ENCODE assay signal across 11 cellular contexts in the genomic region with DNA sequence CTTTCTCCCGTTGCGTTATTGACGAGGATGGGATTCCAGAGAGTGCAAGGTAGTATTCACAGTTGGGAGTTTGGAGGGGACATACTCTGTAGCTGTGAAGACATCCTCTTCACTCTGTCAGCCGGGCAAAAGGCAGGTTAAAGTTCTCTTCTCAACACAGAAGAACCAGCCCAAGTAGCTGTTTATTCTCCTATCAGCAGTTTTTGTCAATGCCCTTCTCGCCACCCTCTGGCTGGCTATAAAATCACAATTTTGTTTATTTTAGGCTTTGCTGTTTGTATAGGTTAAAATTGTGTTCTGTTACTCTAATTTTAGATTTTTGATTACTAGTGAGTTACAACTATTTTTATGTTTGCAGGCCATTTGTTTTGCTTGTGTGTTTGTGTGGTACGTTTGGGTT. TPM values are rescaled to one million over a fixed set of nuclear protein-coding genes. Genes with fewer than 3 reads are reported as not detected.
DNase-seq lines count a peak whose midpoint lies in the region; TF ChIP-seq lines count a peak whose summit lies in the region.
"Had no signal": no experiment of that assay in that cellular context is flagged by ENCODE, and none has a peak within 500 bp of the region (broad histone marks: within the 10 kb centered on the region; RNA-seq: fewer than 3 reads in every experiment).

No MANE protein-coding gene starts in this region.

- no peak for TF ChIP-seq EP300 in sigmoid colon (IDR thresholded peaks at IDR 0.05)

- peak in 4 of 6 experiments; percentile 8 to 44 (median 39) for TF ChIP-seq CTCF in Peyer's patch (IDR thresholded peaks at IDR 0.05)
- no peak for TF ChIP-seq CTCF in sigmoid colon (IDR thresholded peaks at IDR 0.05)

- no peak for TF ChIP-seq POLR2A in Peyer's patch (IDR thresholded peaks at IDR 0.05)
- TF ChIP-seq POLR2A in sigmoid colon (IDR thresholded peaks at IDR 0.05), result no peak

- peak; percentile 48 for DNase-seq in AG08395 (ENCODE audit: low spot score)
- peak; percentile 13 for DNase-seq in GDM1 (lab: John Stamatoyannopoulos, UW)
- DNase-seq in Peyer's patch, result no peak
- peak; percentile 46 for DNase-seq in globus pallidus (ENCODE audit: low spot score)
- no peak for DNase-seq in GOT3 (lab: John Stamatoyannopoulos, UW)
- no peak for DNase-seq in stimulated activated CD4-positive, alpha-beta T cell treated with anti-CD3 and anti-CD28 coated beads, Interleukin-1b, Interleukin-23, amount 100 ng/mL, for 48 hours
- no peak for DNase-seq in sigmoid colon
- DNase-seq in stimulated activated CD4-positive, alpha-beta T cell treated with anti-CD3 and anti-CD28 coated beads, Interleukin-12 subunit alpha, Interleukin-12 subunit beta, amount 100 ng/mL, for 4 hours, result no peak
- DNase-seq: activated naive CD8-positive, alpha-beta T cell treated with anti-CD3 and anti-CD28 coated beads, Interleukin-2, amount 10 ng/mL, durations not matched to agents 7 days and 5 days; NCI-H524 treated with DMSO at 0.1 percent for 48 hours had no signal

- H3K4me3 ChIP-seq in Peyer's patch (no peak overlapping the region), sigmoid colon (no peak overlapping the region)

- H3K27me3 ChIP-seq in Peyer's patch (no peaks in the 10 kb centered on the region), sigmoid colon (no peaks in the 10 kb centered on the region)

- no peak overlapping the region for H3K27ac ChIP-seq in Peyer's patch
- H3K27ac ChIP-seq in sigmoid colon, result no peak overlapping the region

- 9 to 40% methylated on average over 6 of the region's 6 CpGs for WGBS in sigmoid colon, 2 donors

- intact Hi-C loops in sigmoid colon (cut with DNase I), result no loop called here

- H3K36me3 ChIP-seq in Peyer's patch (no peaks in the 10 kb centered on the region), sigmoid colon (no peaks in the 10 kb centered on the region)

- H3K9me3 ChIP-seq in Peyer's patch (peaks cover 0 to 7% (median 0%) of the 10 kb centered on the region in 4 donors), sigmoid colon (peaks cover 0 to under 1% (median 0%) of the 10 kb centered on the region in 4 donors)

- H3K4me1 ChIP-seq in Peyer's patch (no peaks in the 10 kb centered on the region), sigmoid colon (no peaks in the 10 kb centered on the region)

RNA-seq across cellular contexts. Expression of gene MAS1, which starts 37.9 kb away (rescaled TPM):
- not detected for total RNA-seq in Peyer's patch
- not detected for total RNA-seq in sigmoid colon
- under 1 TPM in 1 of 3 donors, not detected in 2; under 0.01 TPM for polyA plus RNA-seq in sigmoid colon
- total RNA-seq: activated naive CD8-positive, alpha-beta T cell treated with anti-CD3 and anti-CD28 coated beads, Interleukin-2, amount 10 ng/mL, durations not matched to agents 7 days and 5 days; subcutaneous adipose tissue had no signal

RNA-seq across cellular contexts. Expression of gene PNLDC1, which starts 52.8 kb away (rescaled TPM):
- total RNA-seq in Peyer's patch (not detected), sigmoid colon (1 to 10 TPM in 1 of 4 donors, under 1 TPM in 1, not detected in 2; 0.71 to 1.1 TPM)
- under 1 TPM in 1 of 3 donors, not detected in 2; 0.13 TPM for polyA plus RNA-seq in sigmoid colon

Comparison
In these comparisons a context has a peak if more than half of its experiments do, and no peak if none do; other contexts are left out.
1. DNase-seq: peak in AG08395 (single experiment), GDM1 (single experiment) and globus pallidus (single experiment); none in Peyer's patch (0 of 3), GOT3 (single experiment), stimulated activated CD4-positive, alpha-beta T cell treated with anti-CD3 and anti-CD28 coated beads, Interleukin-1b, Interleukin-23, amount 100 ng/mL, for 48 hours (single experiment), sigmoid colon (single experiment) and stimulated activated CD4-positive, alpha-beta T cell treated with anti-CD3 and anti-CD28 coated beads, Interleukin-12 subunit alpha, Interleukin-12 subunit beta, amount 100 ng/mL, for 4 hours (single experiment).
2. CTCF ChIP-seq: peak in Peyer's patch (4 of 6); none in sigmoid colon (0 of 4).